In genomic region chr21:27248791-27249190, GRCh38 we compare ENCODE assay signal across 19 cellular contexts.
DNase-seq lines count a peak whose midpoint lies in the region; ATAC-seq and TF ChIP-seq lines count a peak whose summit lies in the region.
"Had no signal": no experiment of that assay in that cellular context is flagged by ENCODE, and none has a peak within 500 bp of the region (broad histone marks: within the 10 kb centered on the region; RNA-seq: fewer than 3 reads in every experiment).

No MANE protein-coding gene starts in this region.

- H3K27me3 Mint-ChIP-seq in nephron (ENCODE audit: low read depth) = peaks cover 3% of the 10 kb centered on the region
- H3K27me3 Mint-ChIP-seq: CD4-positive, alpha-beta T cell had no signal

- peaks cover 4% of the 10 kb centered on the region for H3K4me1 Mint-ChIP-seq in nephron

- H3K27ac Mint-ChIP-seq in nephron = peak overlapping the region in 2 of 3 experiments; percentile 76 to 77
- H3K27ac Mint-ChIP-seq: CD4-positive, alpha-beta T cell had no signal

- no peaks in the 10 kb centered on the region for H3K36me3 ChIP-seq in WERI-Rb-1
- no peaks in the 10 kb centered on the region for H3K36me3 ChIP-seq in HAP-1 (replicated peaks)
- H3K36me3 ChIP-seq: Peyer's patch had no signal

- no peak for ATAC-seq in GM18870 (IDR thresholded peaks at IDR 0.05; ENCODE audit: unreplicated experiment)

- H3K9me3 Mint-ChIP-seq in nephron = peaks cover 8% of the 10 kb centered on the region

- DNase-seq in COLO829 (ENCODE audit: low spot score) = peak; percentile 0
- peak; percentile 56 for DNase-seq in LHCN-M2 (ENCODE audit: low read depth)
- peak; percentile 7 for DNase-seq in fibroblast of gingiva (ENCODE audit: low read depth)
- DNase-seq in WERI-Rb-1 = no peak
- DNase-seq in HAP-1 (ENCODE audit: low spot score in 2 of 2) = no peak
- DNase-seq in T-helper 2 cell = no peak
- DNase-seq: Calu3; CD4-positive, alpha-beta T cell; DMS79; H7; NCI-H1105 treated with DMSO at 0.1 percent for 48 hours; NCI-H1694 treated with DMSO at 0.1 percent for 48 hours; NCI-H510A; NCI-H748 treated with DMSO at 0.1 percent for 48 hours; NK-92 treated with Interleukin-12 subunit alpha and Interleukin-12 subunit beta, amount 100 ng/mL, for 24 hours; Peyer's patch; Right ventricle myocardium superior had no signal

- H3K36me3 Mint-ChIP-seq in nephron (ENCODE audit: low read depth) = no peaks in the 10 kb centered on the region

- no peaks in the 10 kb centered on the region for H3K9me3 ChIP-seq in WERI-Rb-1 (ENCODE audit: severe bottlenecking)
- no peaks in the 10 kb centered on the region for H3K9me3 ChIP-seq in HAP-1
- H3K9me3 ChIP-seq: Peyer's patch had no signal

- in situ Hi-C loops in HAP-1 (cut with MboI; ENCODE audit: low sequenced_read_pairs) = no loop called here

- no peak overlapping the region for H3K4me3 Mint-ChIP-seq in nephron
- H3K4me3 Mint-ChIP-seq: CD4-positive, alpha-beta T cell had no signal

- H3K4me1 ChIP-seq in HAP-1 = no peaks in the 10 kb centered on the region
- H3K4me1 ChIP-seq: Peyer's patch had no signal

- H3K27me3 ChIP-seq in WERI-Rb-1 (ENCODE audit: insufficient read depth, low read depth, severe bottlenecking) (peaks cover 64% of the 10 kb centered on the region), HAP-1 (ENCODE audit: low read depth) (no peaks in the 10 kb centered on the region)
- H3K27me3 ChIP-seq: Peyer's patch had no signal

- H3K4me3 ChIP-seq in WERI-Rb-1 (ENCODE audit: low read depth, low read length) (no peak overlapping the region), HAP-1 (no peak overlapping the region)
- H3K4me3 ChIP-seq: Peyer's patch had no signal

- TF ChIP-seq CTCF in nephron (IDR thresholded peaks at IDR 0.05; ENCODE audit: unreplicated experiment in 3 of 3) (no peak), WERI-Rb-1 (IDR thresholded peaks at IDR 0.05; ENCODE audit: low read depth, low read length) (no peak)

- H3K27ac ChIP-seq in WERI-Rb-1 = no peak overlapping the region

Comparison
In these comparisons a context has a peak if more than half of its experiments do, and no peak if none do; other contexts are left out.
1. DNase-seq: peak in COLO829 (single experiment), LHCN-M2 (single experiment) and fibroblast of gingiva (single experiment); none in WERI-Rb-1 (single experiment), HAP-1 (0 of 2) and T-helper 2 cell (0 of 5).